In genomic region chr9:136283291-136284235, GRCh38 we compare ENCODE assay signal across 1 cellular context.
TF ChIP-seq lines count a peak whose summit lies in the region.

No MANE protein-coding gene starts in this region.

TF ChIP-seq in IMR-90, 13 proteins besides CTCF, POLR2A, EP300 and RAD21:
- no peak for TF ChIP-seq CHD1 (IDR thresholded peaks at IDR 0.05; ENCODE audit: low read depth, low read length)
- TF ChIP-seq USF2 (IDR thresholded peaks at IDR 0.05; ENCODE audit: low read depth, low read length): no peak
- no peak for TF ChIP-seq CEBPB (IDR thresholded peaks at IDR 0.05; ENCODE audit: low read depth, low read length)
- TF ChIP-seq MXI1 (IDR thresholded peaks at IDR 0.05; ENCODE audit: borderline replicate concordance, low read depth, low read length): no peak
- TF ChIP-seq BHLHE40 (IDR thresholded peaks at IDR 0.05; ENCODE audit: low read depth, low read length): no peak
- TF ChIP-seq NFE2L2 (IDR thresholded peaks at IDR 0.05; ENCODE audit: low read depth, low read length): no peak
- TF ChIP-seq RCOR1 (IDR thresholded peaks at IDR 0.05; ENCODE audit: insufficient replicate concordance, low read length): no peak
- TF ChIP-seq FOS (IDR thresholded peaks at IDR 0.05; ENCODE audit: low read depth, low read length): no peak
- no peak for TF ChIP-seq RFX5 (IDR thresholded peaks at IDR 0.05; ENCODE audit: low read depth, low read length)
- no peak for TF ChIP-seq MAFK (IDR thresholded peaks at IDR 0.05; ENCODE audit: low read depth, low read length)
- TF ChIP-seq SMC3 (IDR thresholded peaks at IDR 0.05; ENCODE audit: low read depth, low read length): peak; percentile 85
- peak; percentile 39; the same call in 1 of the 2 replicates for TF ChIP-seq MAZ (IDR thresholded peaks at IDR 0.05; ENCODE audit: borderline replicate concordance, low read depth, low read length)
- no peak for TF ChIP-seq ELK1 (IDR thresholded peaks at IDR 0.05; ENCODE audit: borderline replicate concordance, low read depth, low read length)
